Comparison of ENCODE assay signal across 16 cellular contexts in genomic region chr7:90453259-90453891, GRCh38.
"Had no signal": no experiment of that assay in that cellular context is flagged by ENCODE, and none has a peak within 500 bp of the region (broad histone marks: within the 10 kb centered on the region; RNA-seq: fewer than 3 reads in every experiment).

No MANE protein-coding gene starts in this region.

- H3K9me3 Mint-ChIP-seq: activated naive CD8-positive, alpha-beta T cell treated with anti-CD3 and anti-CD28 coated beads for 36 hours had no signal

- H3K27ac Mint-ChIP-seq: activated CD8-positive, alpha-beta memory T cell treated with anti-CD3 and anti-CD28 coated beads, Interleukin-2, amount 10 ng/mL, durations not matched to agents 7 days and 5 days; activated naive CD8-positive, alpha-beta T cell treated with anti-CD3 and anti-CD28 coated beads for 36 hours had no signal

- H3K27me3 ChIP-seq: heart right ventricle, left lung, suprapubic skin, upper lobe of left lung had no signal

- H3K27ac ChIP-seq: heart right ventricle, left lung, suprapubic skin, upper lobe of left lung had no signal

- H3K4me1 ChIP-seq: left lung had no signal

- H3K9me3 ChIP-seq: heart right ventricle, left lung, suprapubic skin, upper lobe of left lung had no signal

- H3K36me3 ChIP-seq: heart right ventricle, left lung, suprapubic skin, upper lobe of left lung had no signal

- H3K4me3 Mint-ChIP-seq: activated CD8-positive, alpha-beta memory T cell treated with anti-CD3 and anti-CD28 coated beads, Interleukin-2, amount 10 ng/mL, durations not matched to agents 7 days and 5 days; activated naive CD8-positive, alpha-beta T cell treated with anti-CD3 and anti-CD28 coated beads for 36 hours had no signal

- H3K4me3 ChIP-seq: heart right ventricle, left lung, suprapubic skin, upper lobe of left lung had no signal

- DNase-seq: activated CD4-positive, alpha-beta T cell treated with anti-CD3 and anti-CD28 coated beads, Interleukin-2, amount 50 U/mL, for 4 hours; activated CD4-positive, CD25-positive, alpha-beta regulatory T cell treated with anti-CD3 and anti-CD28 coated beads, Interleukin-2, amount 50 U/mL, for 72 hours; activated CD8-positive, alpha-beta memory T cell treated with anti-CD3 and anti-CD28 coated beads, Interleukin-2, amount 10 ng/mL, durations not matched to agents 7 days and 5 days; activated gamma-delta T cell treated with Interleukin-2 at 50 U/mL for 16 hours; activated naive CD8-positive, alpha-beta T cell treated with anti-CD3 and anti-CD28 coated beads for 36 hours; activated T-cell treated with anti-CD3 and anti-CD28 coated beads, Interleukin-2, amount 50 U/mL, for 48 hours; aorta; heart right ventricle; left lung; mesenchymal stem cell; stimulated activated CD4-positive, alpha-beta T cell treated with anti-CD3 and anti-CD28 coated beads, Interleukin-4, amount 100 ng/mL, for 1 hour; stimulated activated CD8-positive, alpha-beta memory T cell treated with anti-CD3 and anti-CD28 coated beads, Interleukin-4, amount 100 ng/mL, for 48 hours; stimulated activated naive CD8-positive, alpha-beta T cell treated with anti-CD3 and anti-CD28 coated beads, Interleukin-15, Interleukin-2, amounts not matched to agents 100 U/mL and 50 U/mL, for 24 hours; T-helper 9 cell; upper lobe of left lung had no signal

- ATAC-seq: activated CD8-positive, alpha-beta memory T cell treated with anti-CD3 and anti-CD28 coated beads, Interleukin-2, amount 10 ng/mL, durations not matched to agents 7 days and 5 days; heart right ventricle; stimulated activated naive CD8-positive, alpha-beta T cell treated with anti-CD3 and anti-CD28 coated beads, Interleukin-15, Interleukin-2, amounts not matched to agents 100 U/mL and 50 U/mL, for 24 hours had no signal

- H3K36me3 Mint-ChIP-seq: activated CD8-positive, alpha-beta memory T cell treated with anti-CD3 and anti-CD28 coated beads, Interleukin-2, amount 10 ng/mL, durations not matched to agents 7 days and 5 days; activated naive CD8-positive, alpha-beta T cell treated with anti-CD3 and anti-CD28 coated beads for 36 hours had no signal
